8 cellular contexts compared by ENCODE assay signal in the genomic region with DNA sequence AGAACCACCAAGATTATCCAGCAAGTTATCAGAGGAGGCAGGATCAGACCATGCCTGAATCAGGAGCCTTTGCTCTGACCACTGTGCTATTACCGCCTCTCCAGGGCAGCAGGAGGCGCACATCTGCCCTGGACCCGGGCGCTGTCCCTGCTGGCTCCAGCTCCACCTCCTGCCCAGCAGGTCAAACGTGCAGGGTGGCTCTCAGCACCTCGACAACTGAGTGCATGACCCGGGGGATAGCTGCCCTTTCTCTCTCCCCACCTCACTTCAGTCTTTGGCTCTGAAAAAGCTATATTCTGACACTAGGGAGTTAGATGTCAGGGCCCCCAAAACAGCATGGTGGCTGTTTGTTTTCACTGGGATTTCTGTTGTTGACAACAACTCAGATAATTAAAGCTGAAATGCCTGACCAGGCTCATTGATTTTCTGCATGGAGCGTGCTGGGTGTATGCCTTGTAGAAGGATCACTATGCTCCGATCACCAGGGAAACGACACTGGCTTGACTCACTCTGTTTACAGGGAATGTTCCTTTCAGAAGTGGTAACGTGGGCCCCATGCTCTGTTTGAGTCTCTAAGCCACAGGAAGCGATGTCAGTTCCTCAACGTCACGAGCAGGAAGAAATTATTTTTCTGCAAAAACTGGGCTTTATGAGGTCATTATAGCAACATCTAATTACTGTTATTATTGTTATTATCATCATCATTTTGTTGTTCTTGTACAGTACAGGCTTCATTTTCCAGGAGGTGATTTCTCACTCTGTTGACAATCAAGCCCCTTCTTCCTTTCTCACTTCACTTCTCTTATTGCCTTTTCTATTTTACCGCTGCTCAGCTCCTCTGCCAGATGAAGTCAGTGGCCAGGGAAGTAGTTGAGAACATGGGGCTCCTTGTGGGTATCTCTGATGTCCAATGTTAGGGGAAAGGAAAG.
A peak's percentile ranks its signal among the peaks of the same experiment; 100 is the strongest.
DNase-seq lines count a peak whose midpoint lies in the region; ATAC-seq and TF ChIP-seq lines count a peak whose summit lies in the region.

No MANE protein-coding gene starts in this region.

- no peaks in the 10 kb centered on the region for H3K9me3 Mint-ChIP-seq in WTC11
- H3K9me3 Mint-ChIP-seq in central memory CD8-positive, alpha-beta T cell = no peaks in the 10 kb centered on the region

- POLR2A ChIA-PET in WTC11 (lab: Charles Lee) = interaction anchor here (1.2 kb wide), 1 partner anchor 130 kb away, joined by 3 read pairs; a partner anchor contains a TSS

- no peaks in the 10 kb centered on the region for H3K36me3 ChIP-seq in DOHH2 (ENCODE audit: control insufficient read depth, low read length)

- peak overlapping the region; percentile 38 for H3K4me2 ChIP-seq in DOHH2 (ENCODE audit: low read length)

- no peaks in the 10 kb centered on the region for H3K36me3 Mint-ChIP-seq in WTC11
- H3K36me3 Mint-ChIP-seq in central memory CD8-positive, alpha-beta T cell (ENCODE audit: insufficient read depth) = peaks cover 2% of the 10 kb centered on the region

- no peaks in the 10 kb centered on the region for H3F3A ChIP-seq in DOHH2 (ENCODE audit: control insufficient read depth, insufficient read depth)

- no peaks in the 10 kb centered on the region for H3K79me2 ChIP-seq in DOHH2 (ENCODE audit: control insufficient read depth, low read length)

- no peaks in the 10 kb centered on the region; the same call in 1 of the 2 replicates for H3K27me3 ChIP-seq in DOHH2 (ENCODE audit: control insufficient read depth, low read length)
- no peaks in the 10 kb centered on the region for H3K27me3 ChIP-seq in layer of hippocampus (ENCODE audit: control insufficient read depth, insufficient read depth, low read length)

- no peaks in the 10 kb centered on the region for H4K20me1 ChIP-seq in DOHH2 (ENCODE audit: control insufficient read depth, insufficient read depth, low read depth, low read length)

- no peak for TF ChIP-seq CTCF in DOHH2 (IDR thresholded peaks at IDR 0.05; ENCODE audit: low read depth, low read length, poor library complexity, severe bottlenecking)
- no peak for TF ChIP-seq CTCF in WTC11 (IDR thresholded peaks at IDR 0.05)

- no peaks in the 10 kb centered on the region; the same call in 1 of the 2 replicates for H3K27me3 Mint-ChIP-seq in WTC11 (ENCODE audit: low read depth)
- H3K27me3 Mint-ChIP-seq in central memory CD8-positive, alpha-beta T cell = no peaks in the 10 kb centered on the region

- ATAC-seq in WTC11 (peak; percentile 83), GM18870 (IDR thresholded peaks at IDR 0.05; ENCODE audit: unreplicated experiment) (no peak), GM21723 (IDR thresholded peaks at IDR 0.05; ENCODE audit: unreplicated experiment) (no peak)
- ATAC-seq in central memory CD8-positive, alpha-beta T cell (replicated peaks; ENCODE audit: extremely low read depth, poor library complexity, severe bottlenecking) = peak; percentile 92

- H3K27ac ChIP-seq in DOHH2 (ENCODE audit: low read depth, low read length) (no peak overlapping the region), layer of hippocampus (ENCODE audit: low read depth, low read length) (peak overlapping the region; percentile 84)

- no peaks in the 10 kb centered on the region for H3K9me3 ChIP-seq in DOHH2 (ENCODE audit: control insufficient read depth, insufficient read depth, low read length)

- H3K4me3 ChIP-seq in DOHH2 (ENCODE audit: low read length) = 0 out of 2 replicates have a peak overlapping the region, but pooled peaks have one; percentile 16

- DNase-seq in NCI-H1417 treated with DMSO at 0.1 percent for 48 hours (lab: John Stamatoyannopoulos, UW) (peak; percentile 67), WTC11 (ENCODE audit: low spot score) (peak; percentile 45)
- peak; percentile 49 to 81 for DNase-seq in central memory CD8-positive, alpha-beta T cell (ENCODE audit: low spot score in 2 of 2)
- peak; percentile 39 to 52 for DNase-seq in stimulated activated CD4-positive, alpha-beta T cell treated with anti-CD3 and anti-CD28 coated beads, Interleukin-15, amount 100 ng/mL, for 48 hours (ENCODE audit: low read depth in 2 of 2)

- H3K4me3 Mint-ChIP-seq in WTC11 = no peak overlapping the region
- H3K4me3 Mint-ChIP-seq in central memory CD8-positive, alpha-beta T cell = peak overlapping the region; percentile 70

- H3K27ac Mint-ChIP-seq in WTC11 = no peak overlapping the region
- peak overlapping the region; percentile 98 for H3K27ac Mint-ChIP-seq in central memory CD8-positive, alpha-beta T cell (ENCODE audit: low read depth)

- peaks cover 10% of the 10 kb centered on the region for H3K4me1 ChIP-seq in DOHH2 (ENCODE audit: control insufficient read depth, low read length)

- CTCF ChIA-PET in WTC11 (lab: Charles Lee) = interaction anchor here (0.6 to 2.2 kb wide), 13 partner anchors 8 to 975 kb away, joined by 3 to 14 read pairs (median 4); a partner anchor contains a TSS

- no peaks in the 10 kb centered on the region for H3K9me2 ChIP-seq in DOHH2 (replicated peaks; ENCODE audit: control insufficient read depth, low read length)

- H3K4me1 Mint-ChIP-seq in WTC11 = peaks cover 44% of the 10 kb centered on the region
- H3K4me1 Mint-ChIP-seq in central memory CD8-positive, alpha-beta T cell = peaks cover 50% of the 10 kb centered on the region

TF ChIP-seq in WTC11, 78 proteins besides CTCF, POLR2A, EP300 and RAD21:
- TF ChIP-seq, protein P1, sequence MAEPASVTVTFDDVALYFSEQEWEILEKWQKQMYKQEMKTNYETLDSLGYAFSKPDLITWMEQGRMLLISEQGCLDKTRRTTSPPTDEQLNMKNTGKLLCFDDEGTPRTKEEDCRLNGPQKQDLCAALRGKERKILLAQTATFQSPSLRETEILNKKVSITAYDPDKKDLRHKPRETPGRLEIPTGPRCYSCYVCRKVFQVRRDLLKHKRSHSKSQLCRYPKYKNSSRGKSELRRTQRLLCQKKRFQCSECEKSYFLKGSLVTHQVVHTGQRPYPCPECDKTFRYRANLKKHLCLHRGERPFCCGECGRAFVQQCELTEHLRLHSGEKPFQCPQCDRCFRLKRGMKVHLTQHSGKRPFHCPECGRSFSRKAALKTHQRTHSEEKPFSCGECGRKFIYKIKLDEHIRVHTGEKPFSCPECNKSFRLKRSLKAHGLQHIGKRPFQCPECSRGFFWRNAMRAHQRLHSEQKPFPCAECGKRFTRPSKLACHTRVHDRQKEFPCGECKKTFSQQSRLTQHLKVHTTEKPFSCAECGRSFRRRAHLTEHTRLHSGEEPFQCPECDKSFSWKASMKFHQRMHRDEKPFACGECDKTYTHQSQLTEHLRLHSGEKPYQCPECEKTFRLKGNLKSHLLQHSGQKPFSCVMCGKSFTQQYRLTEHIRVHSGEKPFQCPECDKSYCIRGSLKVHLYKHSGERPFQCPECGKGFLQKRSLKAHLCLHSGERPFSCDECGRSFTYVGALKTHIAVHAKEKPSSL (CRISPR knock-in tag; conservative IDR thresholded peaks at IDR 0.05) = no peak
- TF ChIP-seq, protein P2, sequence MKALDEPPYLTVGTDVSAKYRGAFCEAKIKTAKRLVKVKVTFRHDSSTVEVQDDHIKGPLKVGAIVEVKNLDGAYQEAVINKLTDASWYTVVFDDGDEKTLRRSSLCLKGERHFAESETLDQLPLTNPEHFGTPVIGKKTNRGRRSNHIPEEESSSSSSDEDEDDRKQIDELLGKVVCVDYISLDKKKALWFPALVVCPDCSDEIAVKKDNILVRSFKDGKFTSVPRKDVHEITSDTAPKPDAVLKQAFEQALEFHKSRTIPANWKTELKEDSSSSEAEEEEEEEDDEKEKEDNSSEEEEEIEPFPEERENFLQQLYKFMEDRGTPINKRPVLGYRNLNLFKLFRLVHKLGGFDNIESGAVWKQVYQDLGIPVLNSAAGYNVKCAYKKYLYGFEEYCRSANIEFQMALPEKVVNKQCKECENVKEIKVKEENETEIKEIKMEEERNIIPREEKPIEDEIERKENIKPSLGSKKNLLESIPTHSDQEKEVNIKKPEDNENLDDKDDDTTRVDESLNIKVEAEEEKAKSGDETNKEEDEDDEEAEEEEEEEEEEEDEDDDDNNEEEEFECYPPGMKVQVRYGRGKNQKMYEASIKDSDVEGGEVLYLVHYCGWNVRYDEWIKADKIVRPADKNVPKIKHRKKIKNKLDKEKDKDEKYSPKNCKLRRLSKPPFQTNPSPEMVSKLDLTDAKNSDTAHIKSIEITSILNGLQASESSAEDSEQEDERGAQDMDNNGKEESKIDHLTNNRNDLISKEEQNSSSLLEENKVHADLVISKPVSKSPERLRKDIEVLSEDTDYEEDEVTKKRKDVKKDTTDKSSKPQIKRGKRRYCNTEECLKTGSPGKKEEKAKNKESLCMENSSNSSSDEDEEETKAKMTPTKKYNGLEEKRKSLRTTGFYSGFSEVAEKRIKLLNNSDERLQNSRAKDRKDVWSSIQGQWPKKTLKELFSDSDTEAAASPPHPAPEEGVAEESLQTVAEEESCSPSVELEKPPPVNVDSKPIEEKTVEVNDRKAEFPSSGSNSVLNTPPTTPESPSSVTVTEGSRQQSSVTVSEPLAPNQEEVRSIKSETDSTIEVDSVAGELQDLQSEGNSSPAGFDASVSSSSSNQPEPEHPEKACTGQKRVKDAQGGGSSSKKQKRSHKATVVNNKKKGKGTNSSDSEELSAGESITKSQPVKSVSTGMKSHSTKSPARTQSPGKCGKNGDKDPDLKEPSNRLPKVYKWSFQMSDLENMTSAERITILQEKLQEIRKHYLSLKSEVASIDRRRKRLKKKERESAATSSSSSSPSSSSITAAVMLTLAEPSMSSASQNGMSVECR (CRISPR knock-in tag; IDR thresholded peaks at IDR 0.05; ENCODE audit: borderline replicate concordance) = no peak
- no peak for TF ChIP-seq NR3C1 (CRISPR knock-in tag; conservative IDR thresholded peaks at IDR 0.05; ENCODE audit: low read depth)
- TF ChIP-seq, protein P3, sequence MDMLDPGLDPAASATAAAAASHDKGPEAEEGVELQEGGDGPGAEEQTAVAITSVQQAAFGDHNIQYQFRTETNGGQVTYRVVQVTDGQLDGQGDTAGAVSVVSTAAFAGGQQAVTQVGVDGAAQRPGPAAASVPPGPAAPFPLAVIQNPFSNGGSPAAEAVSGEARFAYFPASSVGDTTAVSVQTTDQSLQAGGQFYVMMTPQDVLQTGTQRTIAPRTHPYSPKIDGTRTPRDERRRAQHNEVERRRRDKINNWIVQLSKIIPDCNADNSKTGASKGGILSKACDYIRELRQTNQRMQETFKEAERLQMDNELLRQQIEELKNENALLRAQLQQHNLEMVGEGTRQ (CRISPR knock-in tag; IDR thresholded peaks at IDR 0.05) = no peak

Comparison
In these comparisons a context has a peak if more than half of its experiments do, and no peak if none do; other contexts are left out.
1. ATAC-seq: peak in WTC11 (single experiment) and central memory CD8-positive, alpha-beta T cell (single experiment); none in GM18870 (single experiment) and GM21723 (single experiment).
2. Peak in every context shown above with its lines, with median percentiles within 50 percentile points of each other: DNase-seq.